Comparison of ENCODE assay signal across 23 cellular contexts in genomic region chr19:32457540-32457939, GRCh38. TPM values are rescaled to one million over a fixed set of nuclear protein-coding genes. Genes with fewer than 3 reads are reported as not detected.
DNase-seq lines count a peak whose midpoint lies in the region; ATAC-seq, FAIRE-seq and TF ChIP-seq lines count a peak whose summit lies in the region.
"Had no signal": no experiment of that assay in that cellular context is flagged by ENCODE, and none has a peak within 500 bp of the region (broad histone marks: within the 10 kb centered on the region; RNA-seq: fewer than 3 reads in every experiment).

No MANE protein-coding gene starts in this region.

- H3K4me2 ChIP-seq in GM12878 (ENCODE audit: control insufficient read depth, insufficient read depth) (peak overlapping the region; percentile 98), smooth muscle cell (peak overlapping the region; percentile 1)
- H3K4me2 ChIP-seq: A549 had no signal

- H3K4me1 ChIP-seq in GM12878 (ENCODE audit: control insufficient read depth, insufficient read depth, low read length): peaks cover 22% of the 10 kb centered on the region
- no peaks in the 10 kb centered on the region for H3K4me1 ChIP-seq in smooth muscle cell (ENCODE audit: low read depth)
- no peaks in the 10 kb centered on the region for H3K4me1 ChIP-seq in thyroid gland
- H3K4me1 ChIP-seq: A549, BE2C, Peyer's patch, SJCRH30 had no signal

- no peaks in the 10 kb centered on the region for H3K79me2 ChIP-seq in GM12878 (ENCODE audit: control insufficient read depth, insufficient read depth, low read length)
- H3K79me2 ChIP-seq in smooth muscle cell (ENCODE audit: low read depth): no peaks in the 10 kb centered on the region

- TF ChIP-seq EP300 in GM12878 (IDR thresholded peaks at IDR 0.05; ENCODE audit: borderline replicate concordance in 1 of 2, control insufficient read depth in 1 of 2, low read depth in 2 of 2, low read length in 2 of 2): no peak

- intact Hi-C loops in GM12878 (cut with micrococcal nuclease; ENCODE audit: unreplicated experiment): no loop called here
- intact Hi-C loops in CD4-positive, alpha-beta T cell (cut with DNase I, micrococcal nuclease): no loop called here
- intact Hi-C loops in thyroid gland (cut with DNase I): no loop called here

- no peak overlapping the region for H3K27ac Mint-ChIP-seq in CD4-positive, alpha-beta T cell
- H3K27ac Mint-ChIP-seq: HFFc6 had no signal

- in situ Hi-C loops in GM12878 (cut with MboI): no loop called here

- POLR2A ChIA-PET in GM12878 (lab: Charles Lee): no interaction called here
- POLR2A ChIA-PET in CD4-positive, alpha-beta T cell (lab: Charles Lee): no interaction called here

- no peak overlapping the region for H3K4me3 Mint-ChIP-seq in CD4-positive, alpha-beta T cell
- H3K4me3 Mint-ChIP-seq: HFFc6 had no signal

- 18% methylated on average over 2 of the region's 2 CpGs for WGBS in GM12878 (ENCODE audit: insufficient coverage, insufficient replicate concordance, low lambda C conversion rate, missing lambda C conversion rate)
- 55% methylated on average over 2 of the region's 2 CpGs for WGBS in smooth muscle cell (ENCODE audit: low lambda C conversion rate)
- 96% methylated on average over 2 of the region's 2 CpGs for WGBS in thyroid gland, 2 donors

- H3K9me3 Mint-ChIP-seq in CD4-positive, alpha-beta T cell: no peaks in the 10 kb centered on the region
- H3K9me3 Mint-ChIP-seq: CD4-positive, CD25-positive, alpha-beta regulatory T cell; HFFc6 had no signal

- TF ChIP-seq RAD21 in GM12878 (IDR thresholded peaks at IDR 0.05; ENCODE audit: insufficient read depth, low read depth, low read length): no peak

- no peaks in the 10 kb centered on the region for H4K20me1 ChIP-seq in GM12878 (ENCODE audit: control insufficient read depth, insufficient read depth)
- H4K20me1 ChIP-seq in smooth muscle cell (ENCODE audit: low read depth): no peaks in the 10 kb centered on the region

- no peak for TF ChIP-seq CTCF in GM12865 (IDR thresholded peaks at IDR 0.05; ENCODE audit: insufficient read depth, low read depth, low read length, missing control alignments)
- TF ChIP-seq CTCF in GM12878 (IDR thresholded peaks at IDR 0.05 in 2 of 3, conservative IDR thresholded peaks at IDR 0.05 in 1 of 3; ENCODE audit: control insufficient read depth in 2 of 3, extremely low read depth in 1 of 3, insufficient read depth in 1 of 3, low read depth in 3 of 3, low read length in 3 of 3): no peak
- TF ChIP-seq CTCF in smooth muscle cell (IDR thresholded peaks at IDR 0.05; ENCODE audit: borderline replicate concordance, insufficient read depth, poor library complexity, severe bottlenecking): no peak
- TF ChIP-seq CTCF in CD4-positive, alpha-beta T cell (IDR thresholded peaks at IDR 0.05): no peak
- TF ChIP-seq CTCF in thyroid gland (IDR thresholded peaks at IDR 0.05): no peak

- BruUV-seq in GM12878 (replicated peaks; lab: Mats Ljungman, UMichigan): no TSS peak

- H3K27me3 ChIP-seq in GM12878 (replicated peaks in 1 of 2; ENCODE audit: control insufficient read depth in 2 of 2, insufficient read depth in 2 of 2, low read length in 1 of 2) (no peaks in the 10 kb centered on the region), smooth muscle cell (ENCODE audit: low read depth) (no peaks in the 10 kb centered on the region), thyroid gland (no peaks in the 10 kb centered on the region)
- no peaks in the 10 kb centered on the region for H3K27me3 ChIP-seq in CD4-positive, alpha-beta T cell (ENCODE audit: control insufficient read depth, insufficient read depth, low read length)
- H3K27me3 ChIP-seq: BE2C, Peyer's patch, SJCRH30 had no signal

- peak overlapping the region; percentile 88; the same call in 1 of the 2 replicates for H3K27ac ChIP-seq in GM12878 (ENCODE audit: control insufficient read depth, insufficient read depth)
- peak overlapping the region; percentile 18 for H3K27ac ChIP-seq in smooth muscle cell (ENCODE audit: low read depth)
- no peak overlapping the region for H3K27ac ChIP-seq in CD4-positive, alpha-beta T cell (ENCODE audit: low read depth, low read length)
- no peak overlapping the region for H3K27ac ChIP-seq in thyroid gland
- H3K27ac ChIP-seq: A549, Peyer's patch, SJCRH30 had no signal

- H3K9me3 ChIP-seq in GM12878 (replicated peaks; ENCODE audit: control insufficient read depth, insufficient read depth, low read length) (no peaks in the 10 kb centered on the region), smooth muscle cell (replicated peaks; ENCODE audit: low read depth) (no peaks in the 10 kb centered on the region), thyroid gland (no peaks in the 10 kb centered on the region)
- no peaks in the 10 kb centered on the region for H3K9me3 ChIP-seq in CD4-positive, alpha-beta T cell (ENCODE audit: control insufficient read depth, low read length)
- H3K9me3 ChIP-seq: A549, BE2C, Peyer's patch, SJCRH30 had no signal

- H3K4me3 ChIP-seq in GM12865 (ENCODE audit: low read depth, low read length) (0 out of 2 replicates have a peak overlapping the region, but pooled peaks have one; percentile 52), GM12878 (no peak overlapping the region; the same call in 1 of the 2 replicates), smooth muscle cell (no peak overlapping the region), thyroid gland (replicated peaks in 1 of 3) (no peak overlapping the region)
- H3K4me3 ChIP-seq: A549, Peyer's patch, SJCRH30 had no signal

- DNase-seq in GM12865 (ENCODE audit: low read depth) (peak; percentile 37), GM12878 (ENCODE audit: low read depth, low spot score) (no peak), smooth muscle cell (lab: John Stamatoyannopoulos, UW; ENCODE audit: unreplicated experiment) (no peak), thyroid gland (no peak)
- DNase-seq in CD4-positive, alpha-beta T cell: no peak
- DNase-seq: BE2C; CD4-positive, CD25-positive, alpha-beta regulatory T cell; COR-L47; DMS79; H7; HFFc6; KG1; MV-4-11; NCI-H1105 treated with DMSO at 0.1 percent for 48 hours; NCI-H2029 treated with DMSO at 0.1 percent for 48 hours; NCI-H345; NCI-H524 treated with DMSO at 0.1 percent for 48 hours; NCI-H82; Peyer's patch; SJCRH30 had no signal

- no peaks in the 10 kb centered on the region for H3K36me3 ChIP-seq in GM12878 (ENCODE audit: control insufficient read depth in 2 of 2, insufficient read depth in 2 of 2, low read length in 1 of 2)
- H3K36me3 ChIP-seq in smooth muscle cell (ENCODE audit: low read depth): no peaks in the 10 kb centered on the region
- peaks cover 0 to 7% of the 10 kb centered on the region in 2 donors for H3K36me3 ChIP-seq in thyroid gland

- no peaks in the 10 kb centered on the region for H3K4me1 Mint-ChIP-seq in CD4-positive, alpha-beta T cell (ENCODE audit: low read depth)

- no peak for FAIRE-seq in GM12878 (lab: Jason Lieb, UNC)

- no peaks in the 10 kb centered on the region for H3F3A ChIP-seq in smooth muscle cell (ENCODE audit: low read depth)

- CTCF ChIA-PET in GM12878 (lab: Yijun Ruan, JAX): no interaction called here
- CTCF ChIA-PET in CD4-positive, alpha-beta T cell (lab: Charles Lee): interaction anchor here (1.5 kb wide), 1 partner anchor 14 kb away, joined by 3 read pairs; no protein-coding TSS in a partner anchor

- H3K36me3 Mint-ChIP-seq in CD4-positive, alpha-beta T cell (ENCODE audit: low read depth): peaks cover 14% of the 10 kb centered on the region

- H2AFZ ChIP-seq in GM12878 (ENCODE audit: control insufficient read depth, low read depth, low read length) (peak overlapping the region; percentile 1; the same call in 1 of the 2 replicates), smooth muscle cell (ENCODE audit: low read depth) (no peak overlapping the region)

- no peak for TF ChIP-seq POLR2A in GM12878 (IDR thresholded peaks at IDR 0.05; ENCODE audit: low read depth, low read length)
- TF ChIP-seq POLR2A in thyroid gland (IDR thresholded peaks at IDR 0.05): no peak

- RAD21 ChIA-PET in GM12878 (lab: Charles Lee; ENCODE audit: unreplicated experiment): no interaction called here

- ATAC-seq in HG03432 (IDR thresholded peaks at IDR 0.05; ENCODE audit: unreplicated experiment): peak; percentile 40
- peak; percentile 61 for ATAC-seq in GM12878
- ATAC-seq in GM19351 (IDR thresholded peaks at IDR 0.05; ENCODE audit: unreplicated experiment): no peak
- ATAC-seq in CD4-positive, alpha-beta T cell (ENCODE audit: poor library complexity): no peak
- ATAC-seq: A549 had no signal

- SMC1A ChIA-PET in GM12878 (lab: Charles Lee; ENCODE audit: uncharacterized antibody, unreplicated experiment): no interaction called here

- H3K27me3 Mint-ChIP-seq in CD4-positive, alpha-beta T cell: no peaks in the 10 kb centered on the region
- H3K27me3 Mint-ChIP-seq: CD4-positive, CD25-positive, alpha-beta regulatory T cell had no signal

- no peak overlapping the region for H3K9ac ChIP-seq in GM12878 (ENCODE audit: control insufficient read depth, insufficient read depth, low read length)
- no peak overlapping the region for H3K9ac ChIP-seq in smooth muscle cell (ENCODE audit: low read depth)

TF ChIP-seq in GM12878, 131 proteins besides CTCF, POLR2A, EP300 and RAD21:
- no peak for TF ChIP-seq LARP7 (IDR thresholded peaks at IDR 0.05)
- peak; percentile 61 for TF ChIP-seq RUNX3 (IDR thresholded peaks at IDR 0.05; ENCODE audit: low read length)

RNA-seq across cellular contexts. Expression of gene DPY19L3, which starts 52.0 kb away (rescaled TPM):
- total RNA-seq in GM12878 (2013; cell fraction: nucleolus; rRNA removed): 59.0 and 62.6 TPM in 2 replicates
- 17.5 and 21.2 TPM in 2 replicates for total RNA-seq in GM12878 (2014; rRNA removed)
- 11.0 and 11.9 TPM in 2 replicates for total RNA-seq in GM12878 (2014; rRNA removed; fragmentation: Illumina TruSeq; extraction: Trizol)
- 23.8 and 30.2 TPM in 2 replicates for total RNA-seq in GM12878 (2021)
- polyA plus RNA-seq in GM12878 (2011; ENCODE audit: low read depth): 5.6 TPM
- 15.2 and 19.2 TPM in 2 replicates for polyA plus RNA-seq in GM12878 (2011; rRNA removed)
- 18.5 and 23.2 TPM in 2 replicates for polyA plus RNA-seq in GM12878 (2011; cell fraction: cytosol; rRNA removed)
- 68.1 and 95.2 TPM in 2 replicates for polyA plus RNA-seq in GM12878 (2011; cell fraction: nucleus; rRNA removed)
- 6.9 and 8.4 TPM in 2 replicates for polyA plus RNA-seq in GM12878 (2012)
- 16.4 and 18.4 TPM in 2 replicates for polyA plus RNA-seq in GM12878 (2014; fragmentation: Illumina TruSeq; extraction: Trizol)
- polyA plus RNA-seq in GM12878 (2014; fragmentation: Nextera tagmentation; extraction: Ambion mirVana): 1 to 10 TPM; 2.5 to 3.2 TPM
- polyA plus RNA-seq in GM12878 (2014; rRNA removed): 24.1 and 29.4 TPM in 2 replicates
- polyA plus RNA-seq in GM12878 (2016; fragmentation: Nextera tagmentation; extraction: Ambion mirVana): 10 to 100 TPM; 10.8 to 12.2 TPM
- polyA minus RNA-seq in GM12878 (2011; rRNA and poly(A)+ RNA removed): 36.1 and 36.3 TPM in 2 replicates
- polyA minus RNA-seq in GM12878 (2011; cell fraction: cytosol; rRNA and poly(A)+ RNA removed): 8.0 and 19.9 TPM in 2 replicates
- 32.5 and 55.5 TPM in 2 replicates for polyA minus RNA-seq in GM12878 (2011; cell fraction: nucleus; rRNA and poly(A)+ RNA removed)
- 26.4 and 50.0 TPM in 2 replicates for total RNA-seq in smooth muscle cell
- polyA plus RNA-seq in smooth muscle cell: 5.8 and 7.2 TPM in 2 replicates
- 1 to 10 TPM; 7.3 to 8.5 TPM for total RNA-seq in CD4-positive, alpha-beta T cell
- total RNA-seq in thyroid gland: 10 to 100 TPM; 29.7 to 49.2 (median 39.8) TPM

Comparison
In these comparisons a context has a peak if more than half of its experiments do, and no peak if none do; other contexts are left out.
1. ATAC-seq: peak in HG03432 (single experiment) and GM12878 (single experiment); none in GM19351 (single experiment) and CD4-positive, alpha-beta T cell (single experiment).
2. H3K27ac ChIP-seq: peak in GM12878 (single experiment) and smooth muscle cell (single experiment); none in CD4-positive, alpha-beta T cell (single experiment) and thyroid gland (0 of 3).